In the genomic region with DNA sequence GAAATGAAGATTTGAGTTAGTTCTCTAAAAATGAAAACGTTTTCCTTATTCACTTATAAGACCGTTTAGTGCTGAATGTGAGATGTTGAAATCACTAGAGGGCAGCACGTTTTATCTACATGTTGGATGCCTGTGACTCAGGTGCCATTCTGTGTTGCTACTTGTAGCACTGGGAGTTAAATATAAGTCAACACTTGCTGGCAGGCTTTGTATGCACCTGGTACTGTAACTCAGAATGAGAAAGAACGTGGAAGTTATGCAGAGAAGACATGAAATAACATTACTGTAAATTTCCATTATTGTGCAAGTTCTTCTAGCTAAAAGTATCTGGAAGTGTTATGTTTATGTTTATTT, we compare ENCODE assay signal across 9 cellular contexts. TPM values are rescaled to one million over a fixed set of nuclear protein-coding genes. Genes with fewer than 3 reads are reported as not detected.
DNase-seq lines count a peak whose midpoint lies in the region; ATAC-seq and TF ChIP-seq lines count a peak whose summit lies in the region.
"Had no signal": no experiment of that assay in that cellular context is flagged by ENCODE, and none has a peak within 500 bp of the region (broad histone marks: within the 10 kb centered on the region; RNA-seq: fewer than 3 reads in every experiment).

No MANE protein-coding gene starts in this region.

- H3K4me2 ChIP-seq in OCI-LY3 (ENCODE audit: low read length) = no peak overlapping the region; the same call in 1 of the 2 replicates

- no peak overlapping the region for H2AFZ ChIP-seq in OCI-LY3 (ENCODE audit: low read depth, low read length)

- H3K27me3 Mint-ChIP-seq in activated naive CD4-positive, alpha-beta T cell treated with anti-CD3 and anti-CD28 coated beads for 36 hours (ENCODE audit: low read depth) = no peaks in the 10 kb centered on the region
- H3K27me3 Mint-ChIP-seq: stimulated activated naive CD8-positive, alpha-beta T cell treated with anti-CD3 and anti-CD28 coated beads, Interleukin-15, Interleukin-2, amounts not matched to agents 100 ng/mL and 50 ng/mL, for 24 hours had no signal

- H3K9ac ChIP-seq in OCI-LY3 (ENCODE audit: low read length) = no peak overlapping the region

- H3K27me3 ChIP-seq in OCI-LY3 (ENCODE audit: low read depth, low read length) = no peaks in the 10 kb centered on the region

- TF ChIP-seq CTCF in OCI-LY3 (IDR thresholded peaks at IDR 0.05; ENCODE audit: low read depth, low read length) (peak; percentile 55), epithelial cell of esophagus (IDR thresholded peaks at IDR 0.05; ENCODE audit: insufficient read depth, low read depth, low read length, missing control alignments) (peak; percentile 36)

- DNase-seq in activated naive CD4-positive, alpha-beta T cell treated with anti-CD3 and anti-CD28 coated beads for 36 hours = peak; percentile 42
- DNase-seq in activated naive CD4-positive, alpha-beta T cell treated with Interleukin-2 at 50 U/mL for 16 hours = no peak
- DNase-seq in epithelial cell of esophagus (ENCODE audit: low read depth) (peak; percentile 99), non-pigmented ciliary epithelial cell (ENCODE audit: low read depth) (peak; percentile 65), foreskin melanocyte (no peak)

- intact Hi-C loops in activated naive CD4-positive, alpha-beta T cell treated with anti-CD3 and anti-CD28 coated beads for 36 hours (cut with micrococcal nuclease) = loop anchor here (1.0 to 10.0 kb wide), 4 partner anchors 75 to 681 kb away; a partner anchor contains a TSS

- H3K4me3 ChIP-seq in OCI-LY3 (ENCODE audit: low read length) (no peak overlapping the region), epithelial cell of esophagus (ENCODE audit: low read length) (no peak overlapping the region)

- peaks cover 2% of the 10 kb centered on the region for H3K36me3 ChIP-seq in OCI-LY3 (replicated peaks; ENCODE audit: low read depth, low read length)

- peaks cover 4% of the 10 kb centered on the region; the same call in 1 of the 2 replicates for H3K4me1 ChIP-seq in OCI-LY3 (ENCODE audit: low read length)

- H3K4me3 Mint-ChIP-seq in activated naive CD4-positive, alpha-beta T cell treated with anti-CD3 and anti-CD28 coated beads for 36 hours = no peak overlapping the region
- H3K4me3 Mint-ChIP-seq: stimulated activated naive CD8-positive, alpha-beta T cell treated with anti-CD3 and anti-CD28 coated beads, Interleukin-15, Interleukin-2, amounts not matched to agents 100 ng/mL and 50 ng/mL, for 24 hours had no signal

- no peaks in the 10 kb centered on the region for H3K79me2 ChIP-seq in OCI-LY3 (ENCODE audit: low read length)

- H3K27ac Mint-ChIP-seq in activated naive CD4-positive, alpha-beta T cell treated with anti-CD3 and anti-CD28 coated beads for 36 hours = no peak overlapping the region
- H3K27ac Mint-ChIP-seq: stimulated activated naive CD8-positive, alpha-beta T cell treated with anti-CD3 and anti-CD28 coated beads, Interleukin-15, Interleukin-2, amounts not matched to agents 100 ng/mL and 50 ng/mL, for 24 hours had no signal

- CTCF ChIA-PET in activated naive CD4-positive, alpha-beta T cell treated with anti-CD3 and anti-CD28 coated beads for 36 hours (lab: Charles Lee) = interaction anchor here (1.3 to 2.4 kb wide), 3 partner anchors 74 to 289 kb away, joined by 4 to 9 read pairs (median 7); a partner anchor contains a TSS

- H3K9me3 ChIP-seq in OCI-LY3 (ENCODE audit: insufficient read depth, low read length) = no peaks in the 10 kb centered on the region

- H3K4me1 Mint-ChIP-seq in activated naive CD4-positive, alpha-beta T cell treated with anti-CD3 and anti-CD28 coated beads for 36 hours (ENCODE audit: low read depth) = no peaks in the 10 kb centered on the region

- H4K20me1 ChIP-seq in OCI-LY3 (ENCODE audit: insufficient read depth, low read length) = 0 out of 2 replicates have a peak, but pooled peaks cover 3% of the 10 kb centered on the region

- peak; percentile 65 for ATAC-seq in HG03354 (IDR thresholded peaks at IDR 0.05; ENCODE audit: poor library complexity, severe bottlenecking, unreplicated experiment)
- ATAC-seq in GM19328 (IDR thresholded peaks at IDR 0.05; ENCODE audit: unreplicated experiment) = no peak

- H3K9me3 Mint-ChIP-seq in activated naive CD4-positive, alpha-beta T cell treated with anti-CD3 and anti-CD28 coated beads for 36 hours = no peaks in the 10 kb centered on the region
- H3K9me3 Mint-ChIP-seq: stimulated activated naive CD8-positive, alpha-beta T cell treated with anti-CD3 and anti-CD28 coated beads, Interleukin-15, Interleukin-2, amounts not matched to agents 100 ng/mL and 50 ng/mL, for 24 hours had no signal

- H3K27ac ChIP-seq in OCI-LY3 (ENCODE audit: low read length) = no peak overlapping the region

- H3K36me3 Mint-ChIP-seq in activated naive CD4-positive, alpha-beta T cell treated with anti-CD3 and anti-CD28 coated beads for 36 hours (ENCODE audit: low read depth) = peaks cover 3% of the 10 kb centered on the region

RNA-seq across cellular contexts. Expression of a gene that starts 45.9 kb away (rescaled TPM):
- 1 to 10 TPM; 7.7 to 8.8 TPM for total RNA-seq in activated naive CD4-positive, alpha-beta T cell treated with anti-CD3 and anti-CD28 coated beads for 36 hours

Comparison
In these comparisons a context has a peak if more than half of its experiments do, and no peak if none do; other contexts are left out.
1. DNase-seq: peak in activated naive CD4-positive, alpha-beta T cell treated with anti-CD3 and anti-CD28 coated beads for 36 hours (single experiment), epithelial cell of esophagus (single experiment) and non-pigmented ciliary epithelial cell (single experiment); none in activated naive CD4-positive, alpha-beta T cell treated with Interleukin-2 at 50 U/mL for 16 hours (single experiment) and foreskin melanocyte (single experiment).